Comparison of ENCODE assay signal across 8 cellular contexts in the genomic region with DNA sequence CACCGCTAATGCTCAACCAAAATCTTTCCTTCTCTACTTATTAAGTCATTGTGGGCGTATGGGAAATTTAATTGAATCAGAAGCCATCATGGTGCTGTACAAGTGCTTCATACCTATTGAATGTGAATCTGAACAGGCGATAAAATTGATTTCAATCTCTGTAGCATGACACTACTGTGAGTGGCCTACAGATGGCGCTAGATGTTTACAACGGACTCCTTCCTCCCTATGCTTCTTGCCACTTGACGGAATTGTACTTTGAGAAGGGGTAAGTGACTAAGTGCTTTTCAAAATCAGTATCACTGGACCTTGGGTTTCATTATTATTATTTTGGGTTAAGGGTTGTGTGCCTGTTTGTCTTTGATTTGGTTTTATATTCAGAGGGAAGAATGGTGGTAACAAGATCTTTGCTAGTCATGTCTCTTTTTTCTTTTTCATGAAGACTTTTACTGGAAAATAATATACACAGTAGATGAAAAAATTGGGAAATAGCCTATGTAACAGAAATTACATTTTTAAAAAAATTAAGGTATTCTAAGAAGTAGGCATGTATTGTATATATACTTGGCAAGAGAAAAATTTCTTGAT. TPM values are rescaled to one million over a fixed set of nuclear protein-coding genes. Genes with fewer than 3 reads are reported as not detected.
DNase-seq lines count a peak whose midpoint lies in the region; ATAC-seq and TF ChIP-seq lines count a peak whose summit lies in the region.

No MANE protein-coding gene starts in this region.

- H4K20me1 ChIP-seq in KMS-11 (ENCODE audit: insufficient read depth) (no peaks in the 10 kb centered on the region), PC-9 (ENCODE audit: insufficient read depth) (no peaks in the 10 kb centered on the region), fibroblast of lung (ENCODE audit: control insufficient read depth, extremely low read depth, insufficient read depth, low read length) (no peaks in the 10 kb centered on the region)

- peak; percentile 95 for TF ChIP-seq CTCF in KMS-11 (conservative IDR thresholded peaks at IDR 0.05; ENCODE audit: low read depth, low read length)
- peak; percentile 90 for TF ChIP-seq CTCF in PC-9 (conservative IDR thresholded peaks at IDR 0.05)
- TF ChIP-seq CTCF in fibroblast of lung (conservative IDR thresholded peaks at IDR 0.05 in 1 of 2, IDR thresholded peaks at IDR 0.05 in 1 of 2; ENCODE audit: low read depth in 1 of 2, low read length in 2 of 2): peak; percentile 96 to 97
- peak; percentile 87 for TF ChIP-seq CTCF in neutrophil (IDR thresholded peaks at IDR 0.05)
- TF ChIP-seq CTCF in testis (IDR thresholded peaks at IDR 0.05): peak; percentile 72 to 85 (median 82)

- no peaks in the 10 kb centered on the region for H3K36me3 ChIP-seq in CD4-positive, alpha-beta memory T cell (ENCODE audit: insufficient read depth, low read length)
- no peaks in the 10 kb centered on the region for H3K36me3 ChIP-seq in KMS-11 (ENCODE audit: insufficient read depth)
- H3K36me3 ChIP-seq in PC-9 (ENCODE audit: low read depth): no peaks in the 10 kb centered on the region
- H3K36me3 ChIP-seq in fibroblast of lung (ENCODE audit: control insufficient read depth, insufficient read depth, low read length): no peaks in the 10 kb centered on the region
- H3K36me3 ChIP-seq in neutrophil: peaks cover 96% of the 10 kb centered on the region
- no peaks in the 10 kb centered on the region for H3K36me3 ChIP-seq in testis (ENCODE audit: low read depth, missing control alignments)

- DNase-seq in CD4-positive, alpha-beta memory T cell: peak; percentile 53 to 67 (median 60)
- DNase-seq in PC-9: peak; percentile 53 to 55
- DNase-seq in activated T-cell treated with anti-CD3 and anti-CD28 coated beads for 48 hours (ENCODE audit: low read depth): peak; percentile 50
- peak; percentile 63 to 80 for DNase-seq in fibroblast of lung (ENCODE audit: low read depth in 2 of 2)
- peak; percentile 83 for DNase-seq in testis

- no peaks in the 10 kb centered on the region for H3K36me3 Mint-ChIP-seq in CD4-positive, alpha-beta memory T cell

- peaks cover 3 to 10% of the 10 kb centered on the region in 2 donors for H3K27me3 Mint-ChIP-seq in CD4-positive, alpha-beta memory T cell

- H2AFZ ChIP-seq in KMS-11 (ENCODE audit: low read depth) (peak overlapping the region; percentile 20), PC-9 (no peak overlapping the region), fibroblast of lung (ENCODE audit: low read length) (no peak overlapping the region)

- H3F3A ChIP-seq in PC-9 (ENCODE audit: insufficient read depth, low read depth): no peaks in the 10 kb centered on the region

- no peaks in the 10 kb centered on the region for H3K9me2 ChIP-seq in PC-9 (ENCODE audit: insufficient read depth)

- H3K4me3 ChIP-seq in CD4-positive, alpha-beta memory T cell (ENCODE audit: low read length in 2 of 2): no peak overlapping the region
- H3K4me3 ChIP-seq in KMS-11 (IDR thresholded peaks at IDR 0.05; ENCODE audit: insufficient read depth, low read depth, low read length) (no peak overlapping the region), PC-9 (no peak overlapping the region), fibroblast of lung (replicated peaks in 1 of 4; ENCODE audit: control extremely low read depth in 1 of 4, insufficient read depth in 1 of 4, low read depth in 3 of 4, low read length in 4 of 4) (no peak overlapping the region), neutrophil (ENCODE audit: low read depth in 1 of 2, low read length in 1 of 2) (no peak overlapping the region), testis (no peak overlapping the region)

- no peaks in the 10 kb centered on the region for H3K27me3 ChIP-seq in CD4-positive, alpha-beta memory T cell (ENCODE audit: insufficient read depth, low read length)
- H3K27me3 ChIP-seq in KMS-11 (ENCODE audit: insufficient read depth, low read depth) (no peaks in the 10 kb centered on the region), PC-9 (ENCODE audit: insufficient read depth, low read depth) (no peaks in the 10 kb centered on the region), fibroblast of lung (ENCODE audit: control insufficient read depth, insufficient read depth, low read length) (no peaks in the 10 kb centered on the region), neutrophil (no peaks in the 10 kb centered on the region), testis (no peaks in the 10 kb centered on the region)

- H3K4me3 Mint-ChIP-seq in CD4-positive, alpha-beta memory T cell: no peak overlapping the region

- peaks cover 0 to 2% (median 0%) of the 10 kb centered on the region in 8 donors for H3K9me3 Mint-ChIP-seq in CD4-positive, alpha-beta memory T cell

- H3K79me2 ChIP-seq in KMS-11 (ENCODE audit: insufficient read depth, low read depth): no peaks in the 10 kb centered on the region
- H3K79me2 ChIP-seq in PC-9 (ENCODE audit: low read depth): no peaks in the 10 kb centered on the region
- no peaks in the 10 kb centered on the region for H3K79me2 ChIP-seq in fibroblast of lung (ENCODE audit: control insufficient read depth, insufficient read depth, low read length)

- H3K27ac Mint-ChIP-seq in CD4-positive, alpha-beta memory T cell: peak overlapping the region in 1 of 7 donors; percentile 60

- TF ChIP-seq POLR2A in testis (IDR thresholded peaks at IDR 0.05): no peak

- no peak overlapping the region for H3K4me2 ChIP-seq in KMS-11
- no peak overlapping the region for H3K4me2 ChIP-seq in PC-9
- H3K4me2 ChIP-seq in fibroblast of lung (ENCODE audit: extremely low read depth, insufficient read depth, low read length): no peak overlapping the region

- intact Hi-C loops in CD4-positive, alpha-beta memory T cell (cut with micrococcal nuclease): loop anchor here (1.0 kb wide), 3 partner anchors 47 to 290 kb away; no protein-coding TSS in a partner anchor
- intact Hi-C loops in PC-9 (cut with micrococcal nuclease; ENCODE audit: unreplicated experiment) (loop anchor here (1.0 to 2.0 kb wide), 2 partner anchors 47 to 290 kb away; no protein-coding TSS in a partner anchor), testis (cut with DNase I; ENCODE audit: low total_unique reads) (no loop called here)

- H3K9ac ChIP-seq in KMS-11 (no peak overlapping the region), fibroblast of lung (ENCODE audit: insufficient read depth, low read length) (no peak overlapping the region)

- H3K27ac ChIP-seq in CD4-positive, alpha-beta memory T cell (ENCODE audit: low read depth, low read length): no peak overlapping the region
- H3K27ac ChIP-seq in KMS-11 (no peak overlapping the region), PC-9 (no peak overlapping the region), fibroblast of lung (ENCODE audit: insufficient read depth, low read length) (no peak overlapping the region), neutrophil (peak overlapping the region; percentile 23), testis (no peak overlapping the region)

- H3K4me1 ChIP-seq in CD4-positive, alpha-beta memory T cell (ENCODE audit: insufficient read depth, low read length): no peaks in the 10 kb centered on the region
- H3K4me1 ChIP-seq in KMS-11 (ENCODE audit: low read depth, poor library complexity, severe bottlenecking) (peaks cover 10% of the 10 kb centered on the region), PC-9 (replicated peaks; ENCODE audit: insufficient read depth) (peaks cover 7% of the 10 kb centered on the region), fibroblast of lung (ENCODE audit: control insufficient read depth, extremely low read depth, insufficient read depth, low read length) (no peaks in the 10 kb centered on the region), neutrophil (ENCODE audit: control insufficient read depth in 1 of 2, insufficient read depth in 1 of 2, low read depth in 1 of 2, low read length in 1 of 2) (no peaks in the 10 kb centered on the region), testis (no peaks in the 10 kb centered on the region)

- POLR2A ChIA-PET in CD4-positive, alpha-beta memory T cell (lab: Charles Lee; ENCODE audit: partially characterized antibody): no interaction called here
- POLR2A ChIA-PET in PC-9 (lab: Charles Lee; ENCODE audit: unreplicated experiment): no interaction called here

- BruUV-seq in PC-9 (replicated peaks; lab: Mats Ljungman, UMichigan): no TSS peak

- peaks cover 0 to 4% (median under 1%) of the 10 kb centered on the region in 4 donors for H3K4me1 Mint-ChIP-seq in CD4-positive, alpha-beta memory T cell

- CTCF ChIA-PET in CD4-positive, alpha-beta memory T cell (lab: Charles Lee; ENCODE audit: partially characterized antibody): interaction anchor here (0.7 to 4.9 kb wide), 12 partner anchors 8 to 330 kb away, joined by 3 to 43 read pairs (median 4); no protein-coding TSS in a partner anchor
- CTCF ChIA-PET in PC-9 (lab: Charles Lee): interaction anchor here (1.0 to 1.9 kb wide), 3 partner anchors 40 to 289 kb away, joined by 3 to 12 read pairs (median 7); no protein-coding TSS in a partner anchor

- WGBS in testis, 2 donors: 22 to 23% methylated on average over 6 of the region's 6 CpGs

- H3K9me3 ChIP-seq in CD4-positive, alpha-beta memory T cell (ENCODE audit: control insufficient read depth in 1 of 2, low read length in 2 of 2): no peaks in the 10 kb centered on the region
- H3K9me3 ChIP-seq in PC-9 (ENCODE audit: insufficient read depth, low read depth) (no peaks in the 10 kb centered on the region), fibroblast of lung (ENCODE audit: control insufficient read depth, insufficient read depth, low read depth, low read length) (no peaks in the 10 kb centered on the region), neutrophil (no peaks in the 10 kb centered on the region), testis (no peaks in the 10 kb centered on the region)

- peak; percentile 83 for ATAC-seq in GM19467 (IDR thresholded peaks at IDR 0.05; ENCODE audit: unreplicated experiment)

RNA-seq across cellular contexts. Expression of gene ACP3, which starts 35.4 kb away (rescaled TPM):
- not detected for total RNA-seq in CD4-positive, alpha-beta memory T cell
- not detected for polyA plus RNA-seq in CD4-positive, alpha-beta memory T cell
- total RNA-seq in PC-9 (2021): 1.5 and 3.5 TPM in 2 replicates
- 0.77 and 3.5 TPM in 2 replicates for total RNA-seq in fibroblast of lung
- 3.9 and 25.3 TPM in 2 replicates for polyA plus RNA-seq in fibroblast of lung
- 2.6 and 14.7 TPM in 2 replicates for polyA plus RNA-seq in fibroblast of lung (2012)
- 5.9 and 83.5 TPM in 2 replicates for polyA minus RNA-seq in fibroblast of lung (ENCODE audit: low replicate concordance)
- total RNA-seq in testis: 1 to 10 TPM; 5.8 to 7.9 TPM
- 2.6 TPM for polyA plus RNA-seq in testis (ENCODE audit: insufficient read depth, low read depth, low replicate concordance)
